9 cellular contexts compared by ENCODE assay signal in the genomic region with DNA sequence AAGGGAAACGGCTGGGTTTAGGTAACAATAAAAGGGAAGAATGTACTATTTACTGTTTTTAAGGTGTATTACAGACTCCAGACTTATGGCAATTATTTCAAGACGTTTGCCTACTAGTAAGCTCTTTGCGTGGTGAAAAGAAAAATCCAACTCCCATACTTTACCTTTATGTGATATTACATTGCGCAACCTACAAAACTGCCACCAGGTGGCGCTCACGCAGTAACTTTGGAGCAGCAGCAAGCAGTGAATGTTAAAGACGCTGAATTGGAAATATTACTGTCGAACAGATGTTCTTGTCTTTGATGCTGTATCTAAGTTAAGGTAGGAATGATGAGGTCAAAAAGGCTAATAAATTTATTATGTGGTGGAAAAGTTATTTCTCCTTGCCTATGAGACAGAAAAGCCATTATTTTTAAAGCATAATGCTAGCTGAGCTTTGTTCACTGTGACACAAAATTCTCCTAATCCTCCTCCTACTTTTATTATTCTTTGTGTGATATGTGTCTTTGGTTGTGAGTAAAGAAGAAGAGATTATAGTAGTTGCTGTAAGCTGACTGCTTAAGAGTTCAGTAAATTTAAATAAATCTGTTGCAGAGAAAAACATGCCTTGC.
DNase-seq lines count a peak whose midpoint lies in the region; ATAC-seq and TF ChIP-seq lines count a peak whose summit lies in the region.
"Had no signal": no experiment of that assay in that cellular context is flagged by ENCODE, and none has a peak within 500 bp of the region (broad histone marks: within the 10 kb centered on the region; RNA-seq: fewer than 3 reads in every experiment).

No MANE protein-coding gene starts in this region.

- ATAC-seq in GM18873 (IDR thresholded peaks at IDR 0.05; ENCODE audit: low FRiP score, unreplicated experiment) (peak; percentile 80), HG03095 (IDR thresholded peaks at IDR 0.05; ENCODE audit: unreplicated experiment) (peak; percentile 90), memory B cell (ENCODE audit: low read depth) (no peak)

- peak; percentile 94 for TF ChIP-seq CTCF in CD14-positive monocyte (IDR thresholded peaks at IDR 0.05)
- TF ChIP-seq CTCF in dorsolateral prefrontal cortex (IDR thresholded peaks at IDR 0.05 in 54 of 56, conservative IDR thresholded peaks at IDR 0.05 in 2 of 56; ENCODE audit: low read depth in 1 of 56, partially characterized antibody in 56 of 56), result peak; percentile 89 to 100 (median 96)

- no peak overlapping the region for H3K27ac ChIP-seq in dorsolateral prefrontal cortex

- H3K4me1 Mint-ChIP-seq in CD14-positive monocyte (no peaks in the 10 kb centered on the region), memory B cell (no peaks in the 10 kb centered on the region)

- H3K4me3 Mint-ChIP-seq in CD14-positive monocyte, result no peak overlapping the region
- no peak overlapping the region for H3K4me3 Mint-ChIP-seq in memory B cell
- H3K4me3 Mint-ChIP-seq: activated naive CD8-positive, alpha-beta T cell had no signal

- intact Hi-C loops in CD14-positive monocyte (cut with micrococcal nuclease) (no loop called here), dorsolateral prefrontal cortex (cut with DNase I) (loop anchor here (5.0 to 10.0 kb wide), 4 partner anchors 316 to 1781 kb away; no protein-coding TSS in a partner anchor)

- DNase-seq in CD14-positive monocyte (ENCODE audit: low spot score) (peak; percentile 49), NCI-H2171 (lab: John Stamatoyannopoulos, UW) (peak; percentile 2), dorsolateral prefrontal cortex (peak; percentile 78 to 95 (median 84)), memory B cell (ENCODE audit: low spot score in 2 of 2) (peak; percentile 56 to 60)
- peak; percentile 66 for DNase-seq in activated CD4-positive, alpha-beta T cell treated with anti-CD3 and anti-CD28 coated beads, Interleukin-2, amount 50 U/mL, for 1 hour
- peak; percentile 18 to 27 for DNase-seq in stimulated activated CD8-positive, alpha-beta memory T cell treated with anti-CD3 and anti-CD28 coated beads, Interleukin-15, amount 100 ng/mL, for 48 hours (ENCODE audit: low read depth in 2 of 2)

- H3K4me3 ChIP-seq in dorsolateral prefrontal cortex, result no peak overlapping the region

- peaks cover 0 to 40% (median 3%) of the 10 kb centered on the region in 45 donors for H3K27me3 ChIP-seq in dorsolateral prefrontal cortex

- no peaks in the 10 kb centered on the region for H3K27me3 Mint-ChIP-seq in CD14-positive monocyte (ENCODE audit: low read depth in 3 of 3)
- no peaks in the 10 kb centered on the region for H3K27me3 Mint-ChIP-seq in memory B cell
- H3K27me3 Mint-ChIP-seq: activated naive CD8-positive, alpha-beta T cell had no signal

- H3K9me3 Mint-ChIP-seq in CD14-positive monocyte (no peaks in the 10 kb centered on the region), memory B cell (no peaks in the 10 kb centered on the region)

- H3K36me3 Mint-ChIP-seq in CD14-positive monocyte (no peaks in the 10 kb centered on the region), memory B cell (no peaks in the 10 kb centered on the region)
- H3K36me3 Mint-ChIP-seq: activated naive CD8-positive, alpha-beta T cell had no signal

- no peak overlapping the region for H3K27ac Mint-ChIP-seq in CD14-positive monocyte
- no peak overlapping the region for H3K27ac Mint-ChIP-seq in memory B cell
- H3K27ac Mint-ChIP-seq: activated naive CD8-positive, alpha-beta T cell had no signal

Comparison
In these comparisons a context has a peak if more than half of its experiments do, and no peak if none do; other contexts are left out.
1. DNase-seq: peak in every context shown above with its lines; median percentile 84 in dorsolateral prefrontal cortex; 66 in activated CD4-positive, alpha-beta T cell treated with anti-CD3 and anti-CD28 coated beads, Interleukin-2, amount 50 U/mL, for 1 hour; 58 in memory B cell; 49 in CD14-positive monocyte; 22 in stimulated activated CD8-positive, alpha-beta memory T cell treated with anti-CD3 and anti-CD28 coated beads, Interleukin-15, amount 100 ng/mL, for 48 hours; 2 in NCI-H2171.
2. intact Hi-C loops: an anchor here in dorsolateral prefrontal cortex (5.0 to 10.0 kb wide); none called in CD14-positive monocyte.